ENCODE assay signal across 18 cellular contexts in genomic region chr15:95922431-95922830, GRCh38.
A peak's percentile ranks its signal among the peaks of the same experiment; 100 is the strongest.
DNase-seq lines count a peak whose midpoint lies in the region; ATAC-seq and TF ChIP-seq lines count a peak whose summit lies in the region.
"Had no signal": no experiment of that assay in that cellular context is flagged by ENCODE, and none has a peak within 500 bp of the region (broad histone marks: within the 10 kb centered on the region; RNA-seq: fewer than 3 reads in every experiment).

No MANE protein-coding gene starts in this region.

- H2AFZ ChIP-seq in HCT116 (ENCODE audit: low read depth, low read length, poor library complexity, severe bottlenecking): no peak overlapping the region

- H3K27ac ChIP-seq in HCT116 (ENCODE audit: low read depth, low read length) (no peak overlapping the region), Panc1 (ENCODE audit: low read length) (no peak overlapping the region), left lung (no peak overlapping the region), colonic mucosa (no peak overlapping the region)
- H3K27ac ChIP-seq: BLaER1 treated with 17β-estradiol and CSF1 and Interleukin-3, amounts not matched to agents 10 nM and 100 nM; lower lobe of right lung; SJCRH30 had no signal

- BruUV-seq in HCT116 (replicated peaks; lab: Mats Ljungman, UMichigan) (no TSS peak), Panc1 (replicated peaks; lab: Mats Ljungman, UMichigan) (no TSS peak)

- intact Hi-C loops in HCT116 (cut with micrococcal nuclease) (loop anchor here (5.0 kb wide), 1 partner anchor 405 kb away; no protein-coding TSS in a partner anchor), Panc1 (cut with micrococcal nuclease; ENCODE audit: unreplicated experiment) (no loop called here), left lung (cut with DNase I) (no loop called here), colonic mucosa (cut with DNase I) (no loop called here)

- no peaks in the 10 kb centered on the region for H3K36me3 ChIP-seq in HCT116 (ENCODE audit: control insufficient read depth in 1 of 2, insufficient read depth in 2 of 2, low read length in 2 of 2)
- H3K36me3 ChIP-seq in Panc1 (ENCODE audit: control insufficient read depth, insufficient read depth, low read length): no peaks in the 10 kb centered on the region
- no peaks in the 10 kb centered on the region for H3K36me3 ChIP-seq in left lung
- no peaks in the 10 kb centered on the region for H3K36me3 ChIP-seq in colonic mucosa
- H3K36me3 ChIP-seq: BLaER1 treated with 17β-estradiol and CSF1 and Interleukin-3, amounts not matched to agents 10 nM and 100 nM; lower lobe of right lung; MG63; SJCRH30 had no signal

- RAD21 ChIA-PET in HCT116 (lab: Charles Lee; ENCODE audit: low non-redundant PET in 1 of 2, low total read pairs in 2 of 2, uncharacterized antibody in 2 of 2, unreplicated experiment in 2 of 2): no interaction called here

- H3K9ac ChIP-seq in HCT116 (ENCODE audit: low read length): no peak overlapping the region
- H3K9ac ChIP-seq in colonic mucosa (ENCODE audit: low read depth in 2 of 2, low read length in 2 of 2): no peak overlapping the region
- H3K9ac ChIP-seq: BLaER1 treated with 17β-estradiol and CSF1 and Interleukin-3, amounts not matched to agents 10 nM and 100 nM had no signal

- H4K20me1 ChIP-seq in HCT116 (ENCODE audit: insufficient read depth): no peaks in the 10 kb centered on the region
- H4K20me1 ChIP-seq: BLaER1 treated with 17β-estradiol and CSF1 and Interleukin-3, amounts not matched to agents 10 nM and 100 nM had no signal

- no peaks in the 10 kb centered on the region for H3K27me3 ChIP-seq in HCT116 (ENCODE audit: insufficient read depth, low read length)
- no peaks in the 10 kb centered on the region for H3K27me3 ChIP-seq in Panc1 (ENCODE audit: control insufficient read depth, insufficient read depth, low read length)
- H3K27me3 ChIP-seq in left lung: no peaks in the 10 kb centered on the region
- no peaks in the 10 kb centered on the region for H3K27me3 ChIP-seq in colonic mucosa
- H3K27me3 ChIP-seq: BLaER1 treated with 17β-estradiol and CSF1 and Interleukin-3, amounts not matched to agents 10 nM and 100 nM; MG63; SJCRH30 had no signal

- peak; percentile 73 for ATAC-seq in HCT116
- no peak for ATAC-seq in Panc1
- ATAC-seq in left lung: peak; percentile 63
- no peak for ATAC-seq in GM21723 (IDR thresholded peaks at IDR 0.05; ENCODE audit: unreplicated experiment)
- ATAC-seq: esophagus mucosa; stimulated activated naive CD8-positive, alpha-beta T cell treated with anti-CD3 and anti-CD28 coated beads, Interleukin-15, Interleukin-2, amounts not matched to agents 100 U/mL and 50 U/mL, for 24 hours had no signal

- H3K4me1 ChIP-seq in HCT116 (ENCODE audit: control insufficient read depth in 1 of 2, insufficient read depth in 2 of 2, low read length in 2 of 2) (no peaks in the 10 kb centered on the region), Panc1 (ENCODE audit: control insufficient read depth, insufficient read depth, low read length) (no peaks in the 10 kb centered on the region), left lung (no peaks in the 10 kb centered on the region), colonic mucosa (no peaks in the 10 kb centered on the region)
- H3K4me1 ChIP-seq: BLaER1 treated with 17β-estradiol and CSF1 and Interleukin-3, amounts not matched to agents 10 nM and 100 nM; lower lobe of right lung; SJCRH30 had no signal

- H3K4me3 ChIP-seq in HCT116 (replicated peaks in 1 of 2; ENCODE audit: low read depth in 1 of 2, low read length in 2 of 2) (no peak overlapping the region), Panc1 (ENCODE audit: low read depth in 2 of 2, low read length in 2 of 2) (no peak overlapping the region), left lung (no peak overlapping the region), colonic mucosa (no peak overlapping the region)
- H3K4me3 ChIP-seq: BLaER1 treated with 17β-estradiol and CSF1 and Interleukin-3, amounts not matched to agents 10 nM and 100 nM; lower lobe of right lung; MG63; SJCRH30 had no signal

- no peaks in the 10 kb centered on the region for H3K9me3 ChIP-seq in HCT116 (ENCODE audit: control insufficient read depth in 1 of 2, insufficient read depth in 1 of 2, low read depth in 1 of 2, low read length in 2 of 2)
- H3K9me3 ChIP-seq in Panc1 (ENCODE audit: control insufficient read depth, insufficient read depth, low read depth, low read length): no peaks in the 10 kb centered on the region
- no peaks in the 10 kb centered on the region for H3K9me3 ChIP-seq in left lung
- no peaks in the 10 kb centered on the region for H3K9me3 ChIP-seq in colonic mucosa
- H3K9me3 ChIP-seq: BLaER1 treated with 17β-estradiol and CSF1 and Interleukin-3, amounts not matched to agents 10 nM and 100 nM; lower lobe of right lung; MG63; SJCRH30 had no signal

- no peak overlapping the region for H3K4me2 ChIP-seq in HCT116 (ENCODE audit: low read length)
- H3K4me2 ChIP-seq: BLaER1 treated with 17β-estradiol and CSF1 and Interleukin-3, amounts not matched to agents 10 nM and 100 nM had no signal

- in situ Hi-C loops in Panc1 (cut with HindIII; ENCODE audit: low pct_unique_long_range_greater_than_20kb, low sequenced_read_pairs): no loop called here

- no peak for TF ChIP-seq POLR2A in HCT116 (IDR thresholded peaks at IDR 0.05; ENCODE audit: borderline replicate concordance, extremely low read depth, insufficient read depth, insufficient read length)

- TF ChIP-seq CTCF in GM12874 (IDR thresholded peaks at IDR 0.05; ENCODE audit: insufficient read depth, low read depth, low read length): peak; percentile 32
- TF ChIP-seq CTCF in HCT116 (IDR thresholded peaks at IDR 0.05 in 2 of 3, conservative IDR thresholded peaks at IDR 0.05 in 1 of 3; ENCODE audit: borderline replicate concordance in 1 of 3, insufficient read depth in 1 of 3, low read depth in 2 of 3, low read length in 2 of 3): peak in 1 of 3 experiments; percentile 27; a peak in 1 of 6 replicates
- TF ChIP-seq CTCF in Panc1 (IDR thresholded peaks at IDR 0.05): peak; percentile 19; the same call in 1 of the 2 replicates
- no peak for TF ChIP-seq CTCF in left lung (IDR thresholded peaks at IDR 0.05)
- TF ChIP-seq CTCF in colonic mucosa (IDR thresholded peaks at IDR 0.05): no peak

- CTCF ChIA-PET in HCT116 (lab: Charles Lee): interaction anchor here (0.9 kb wide), 1 partner anchor 406 kb away, joined by 3 read pairs; no protein-coding TSS in a partner anchor
- CTCF ChIA-PET in Panc1 (lab: Charles Lee): no interaction called here

- TF ChIP-seq RAD21 in HCT116 (IDR thresholded peaks at IDR 0.05; ENCODE audit: low read depth): peak; percentile 54

- POLR2A ChIA-PET in HCT116 (lab: Charles Lee) (no interaction called here), Panc1 (lab: Charles Lee) (no interaction called here)

- no peaks in the 10 kb centered on the region for H3K79me2 ChIP-seq in HCT116 (ENCODE audit: insufficient read depth, low read length)

- DNase-seq in HCT116 (ENCODE audit: low read depth, low spot score) (peak; percentile 10), Panc1 (ENCODE audit: low read depth, low spot score) (peak; percentile 8), left lung (no peak), GM19238 (ENCODE audit: insufficient read length, low spot score) (no peak), colonic mucosa (no peak)
- no peak for DNase-seq in stimulated activated CD4-positive, alpha-beta T cell treated with anti-CD3 and anti-CD28 coated beads, Interleukin-4, amount 100 ng/mL, for 4 hours
- DNase-seq: activated naive CD4-positive, alpha-beta T cell treated with anti-CD3 and anti-CD28 coated beads, Interleukin-2, amount 10 ng/mL, durations not matched to agents 7 days and 5 days; cerebellar nuclear complex; EL; lower lobe of right lung; MG63; NCI-H2107; SJCRH30; stimulated activated naive CD8-positive, alpha-beta T cell treated with anti-CD3 and anti-CD28 coated beads, Interleukin-15, Interleukin-2, amounts not matched to agents 100 U/mL and 50 U/mL, for 24 hours had no signal

- H3K9me2 ChIP-seq in HCT116 (ENCODE audit: insufficient read depth): no peaks in the 10 kb centered on the region

TF ChIP-seq in HCT116, 20 proteins besides CTCF, POLR2A, EP300 and RAD21:
- no peak for TF ChIP-seq ELF1 (IDR thresholded peaks at IDR 0.05; ENCODE audit: borderline replicate concordance, low read depth)
- no peak for TF ChIP-seq ZBTB33 (IDR thresholded peaks at IDR 0.05; ENCODE audit: extremely low read depth, insufficient replicate concordance, low read length)
- TF ChIP-seq ZNF274 (IDR thresholded peaks at IDR 0.05; ENCODE audit: low read depth, low read length): no peak
- TF ChIP-seq FOSL1 (IDR thresholded peaks at IDR 0.05; ENCODE audit: low read depth): no peak

Comparison
In these comparisons a context has a peak if more than half of its experiments do, and no peak if none do; other contexts are left out.
1. CTCF ChIP-seq: peak in GM12874 (single experiment) and Panc1 (single experiment); none in left lung (0 of 2) and colonic mucosa (single experiment).
2. ATAC-seq: peak in HCT116 (single experiment) and left lung (single experiment); none in Panc1 (single experiment) and GM21723 (single experiment).
3. DNase-seq: peak in HCT116 (single experiment) and Panc1 (single experiment); none in left lung (0 of 2), GM19238 (single experiment), stimulated activated CD4-positive, alpha-beta T cell treated with anti-CD3 and anti-CD28 coated beads, Interleukin-4, amount 100 ng/mL, for 4 hours (0 of 2) and colonic mucosa (single experiment).